Comparison of ENCODE assay signal across 10 cellular contexts in genomic region chr2:136065384-136065783, GRCh38. TPM values are rescaled to one million over a fixed set of nuclear protein-coding genes. Genes with fewer than 3 reads are reported as not detected.
DNase-seq lines count a peak whose midpoint lies in the region; ATAC-seq, FAIRE-seq and TF ChIP-seq lines count a peak whose summit lies in the region.
"Had no signal": no experiment of that assay in that cellular context is flagged by ENCODE, and none has a peak within 500 bp of the region (broad histone marks: within the 10 kb centered on the region; RNA-seq: fewer than 3 reads in every experiment).

No MANE protein-coding gene starts in this region.

- H3K9me3 ChIP-seq in small intestine (ENCODE audit: control insufficient read depth, low read depth), result no peaks in the 10 kb centered on the region

- H3K4me3 ChIP-seq in small intestine (ENCODE audit: low read depth in 1 of 2, low read length in 2 of 2), result no peak overlapping the region

- H3K4me1 Mint-ChIP-seq in nephron, result peaks cover 71% of the 10 kb centered on the region

- H3K36me3 Mint-ChIP-seq in nephron (ENCODE audit: low read depth), result no peaks in the 10 kb centered on the region
- H3K36me3 Mint-ChIP-seq: brain had no signal

- peaks cover 15% of the 10 kb centered on the region for H3K27me3 Mint-ChIP-seq in nephron (ENCODE audit: low read depth)

- WGBS in small intestine, 3 donors, result 3 to 26% (median 13%) methylated on average over 2 of the region's 2 CpGs

- intact Hi-C loops in left colon (cut with DNase I, micrococcal nuclease), result no loop called here

- TF ChIP-seq CTCF in nephron (IDR thresholded peaks at IDR 0.05; ENCODE audit: unreplicated experiment in 3 of 3), result no peak

- no peak overlapping the region for H3K27ac ChIP-seq in small intestine (ENCODE audit: low read depth in 1 of 2, low read length in 1 of 2)

- H3K4me1 ChIP-seq in small intestine (ENCODE audit: control insufficient read depth in 2 of 2, insufficient read depth in 1 of 2, low read depth in 1 of 2, low read length in 1 of 2), result no peaks in the 10 kb centered on the region

- peak; percentile 5 for DNase-seq in DMS53 (lab: John Stamatoyannopoulos, UW)
- no peak for DNase-seq in DMS53 treated with DMSO at 0.1 percent for 48 hours (lab: John Stamatoyannopoulos, UW; ENCODE audit: unreplicated experiment)
- DNase-seq in NCI-H524 treated with DMSO at 0.1 percent for 48 hours (lab: John Stamatoyannopoulos, UW), result peak; percentile 41
- DNase-seq in COR-L47 (lab: John Stamatoyannopoulos, UW), result no peak
- DNase-seq in small intestine, result no peak
- no peak for DNase-seq in left colon
- DNase-seq: 8988T had no signal

- ATAC-seq in GM21786 (IDR thresholded peaks at IDR 0.05; ENCODE audit: unreplicated experiment), result peak; percentile 31
- ATAC-seq in left colon, result no peak

- no peak overlapping the region for H3K4me3 Mint-ChIP-seq in nephron
- H3K4me3 Mint-ChIP-seq: brain had no signal

- H3K27me3 ChIP-seq in small intestine (ENCODE audit: control insufficient read depth in 2 of 2, insufficient read depth in 2 of 2, low read length in 2 of 2), result no peaks in the 10 kb centered on the region

- no peaks in the 10 kb centered on the region for H3K9me3 Mint-ChIP-seq in nephron

- H3K27ac Mint-ChIP-seq in nephron, result peak overlapping the region; percentile 84 to 90 (median 88)

- no peak for FAIRE-seq in small intestine (lab: Jason Lieb, UNC)

- no peaks in the 10 kb centered on the region for H3K36me3 ChIP-seq in small intestine (ENCODE audit: control insufficient read depth in 2 of 2, insufficient read depth in 2 of 2, low read length in 2 of 2)

RNA-seq across cellular contexts. Expression of gene CXCR4, which starts 52.6 kb away (rescaled TPM):
- polyA plus RNA-seq in small intestine, result 10 to 100 TPM in 1 of 3 donors, 1 to 10 TPM in 2; 4.5 to 24.8 (median 5.4) TPM
- 1 to 10 TPM; 5.8 to 8.1 TPM for total RNA-seq in left colon

Comparison
In these comparisons a context has a peak if more than half of its experiments do, and no peak if none do; other contexts are left out.
1. DNase-seq: peak in DMS53 (single experiment) and NCI-H524 treated with DMSO at 0.1 percent for 48 hours (single experiment); none in DMS53 treated with DMSO at 0.1 percent for 48 hours (single experiment), COR-L47 (single experiment), small intestine (single experiment) and left colon (0 of 2).